Comparison of ENCODE assay signal across 18 cellular contexts in genomic region chr1:3028531-3029282, GRCh38. TPM values are rescaled to one million over a fixed set of nuclear protein-coding genes. Genes with fewer than 3 reads are reported as not detected.
"Had no signal": no experiment of that assay in that cellular context is flagged by ENCODE, and none has a peak within 500 bp of the region (broad histone marks: within the 10 kb centered on the region; RNA-seq: fewer than 3 reads in every experiment).

No MANE protein-coding gene starts in this region.

- H3K27ac ChIP-seq: ascending aorta, heart left ventricle, left lung, pancreas, skin epidermis, uterus had no signal

- FAIRE-seq: bronchial epithelial cell, colon, frontal cortex, islet of Langerhans, pancreas had no signal

- H3K9me3 ChIP-seq: ascending aorta, heart left ventricle, left lung, pancreas, uterus had no signal

- DNase-seq: activated CD4-positive, alpha-beta T cell treated with anti-CD3 and anti-CD28 coated beads, Interleukin-2, amount 50 U/mL, for 4 hours; activated CD8-positive, alpha-beta memory T cell treated with anti-CD3 and anti-CD28 coated beads, Interleukin-2, amount 10 ng/mL, durations not matched to agents 7 days and 5 days; activated naive CD8-positive, alpha-beta T cell treated with anti-CD3 and anti-CD28 coated beads, Interleukin-2, amount 50 U/mL, for 24 hours; activated T-cell treated with anti-CD3 and anti-CD28 coated beads, Interleukin-2, amount 50 U/mL, for 48 hours; T-helper 17 cell; uterus had no signal

- ATAC-seq: activated CD8-positive, alpha-beta memory T cell treated with anti-CD3 and anti-CD28 coated beads, Interleukin-2, amount 10 ng/mL, durations not matched to agents 7 days and 5 days; activated naive CD8-positive, alpha-beta T cell treated with anti-CD3 and anti-CD28 coated beads, Interleukin-2, amount 50 U/mL, for 24 hours; heart left ventricle; left lung; pancreas; T-helper 17 cell had no signal

- H3K27me3 ChIP-seq: ascending aorta, pancreas had no signal

- H3K4me3 ChIP-seq: ascending aorta, heart left ventricle, left lung, pancreas, skin epidermis, uterus had no signal

- H3K4me1 ChIP-seq: ascending aorta, heart left ventricle, left lung, pancreas, uterus had no signal

- H3K36me3 ChIP-seq: ascending aorta, heart left ventricle, left lung, pancreas, uterus had no signal

RNA-seq across cellular contexts. Expression of gene ACTRT2, which starts 7.4 kb away (rescaled TPM):
- total RNA-seq: activated CD8-positive, alpha-beta memory T cell treated with anti-CD3 and anti-CD28 coated beads, Interleukin-2, amount 10 ng/mL, durations not matched to agents 7 days and 5 days; ascending aorta; bronchial epithelial cell; frontal cortex; heart left ventricle; left lung; pancreas; renal cortical epithelial cell; T-helper 17 cell; uterus had no signal
- polyA plus RNA-seq: heart left ventricle, neural cell, pancreas, thymus had no signal

RNA-seq across cellular contexts. Expression of gene PRDM16, which starts 40.3 kb away (rescaled TPM):
- total RNA-seq: activated CD8-positive, alpha-beta memory T cell treated with anti-CD3 and anti-CD28 coated beads, Interleukin-2, amount 10 ng/mL, durations not matched to agents 7 days and 5 days; T-helper 17 cell had no signal
